In genomic region chr10:83605783-83606182, GRCh38 we compare ENCODE assay signal across 22 cellular contexts.
"Had no signal": no experiment of that assay in that cellular context is flagged by ENCODE, and none has a peak within 500 bp of the region (broad histone marks: within the 10 kb centered on the region; RNA-seq: fewer than 3 reads in every experiment).

No MANE protein-coding gene starts in this region.

- H3K4me3 ChIP-seq: lung, pancreas, skin epidermis, thyroid gland had no signal

- H3K9me3 Mint-ChIP-seq: activated T-helper 1 cell treated with anti-CD3 and anti-CD28 coated beads, Interleukin-12 subunit alpha, Interleukin-12 subunit beta, Interleukin-2, Interleukin-4 antibody, amounts not matched to agents 30 ng/mL and 10 ng/mL and 1 ng/mL, durations not matched to agents 14 hours and 24 hours and 36 hours had no signal

- H3K4me1 ChIP-seq: foreskin keratinocyte, pancreas, thyroid gland had no signal

- H3K27me3 Mint-ChIP-seq: activated naive CD8-positive, alpha-beta T cell treated with anti-CD3 and anti-CD28 coated beads, Interleukin-2, amount 50 U/mL, for 24 hours; stimulated activated naive CD8-positive, alpha-beta T cell treated with anti-CD3 and anti-CD28 coated beads, Interleukin-15, Interleukin-2, amounts not matched to agents 100 ng/mL and 50 ng/mL, for 24 hours had no signal

- DNase-seq: activated CD4-positive, alpha-beta T cell treated with anti-CD3 and anti-CD28 coated beads for 1 hour; activated CD4-positive, alpha-beta T cell treated with anti-CD3 and anti-CD28 coated beads, Interleukin-2, amount 50 U/mL, for 1 hour; activated CD8-positive, alpha-beta T cell treated with anti-CD3 and anti-CD28 coated beads, Interleukin-2, amount 10 ng/mL, durations not matched to agents 7 days and 5 days; activated gamma-delta T cell; activated naive CD4-positive, alpha-beta T cell treated with anti-CD3 and anti-CD28 coated beads, Interleukin-2, amount 50 U/mL, for 16 hours; activated naive CD8-positive, alpha-beta T cell treated with anti-CD3 and anti-CD28 coated beads, Interleukin-2, amount 50 U/mL, for 24 hours; foreskin keratinocyte; immature natural killer cell; midbrain; natural killer cell; pancreas; stimulated activated CD4-positive, alpha-beta T cell treated with anti-CD3 and anti-CD28 coated beads, Interleukin-1b, Interleukin-23, amount 100 ng/mL, for 48 hours; substantia nigra; thyroid gland; WERI-Rb-1 had no signal

- ATAC-seq: activated CD8-positive, alpha-beta T cell treated with anti-CD3 and anti-CD28 coated beads, Interleukin-2, amount 10 ng/mL, durations not matched to agents 7 days and 5 days; activated naive CD8-positive, alpha-beta T cell treated with anti-CD3 and anti-CD28 coated beads, Interleukin-2, amount 50 U/mL, for 24 hours; foreskin keratinocyte; left lobe of liver; natural killer cell; pancreas had no signal

- H3K27me3 ChIP-seq: foreskin keratinocyte, neutrophil, pancreas, thyroid gland had no signal

- H3K9me3 ChIP-seq: neutrophil, pancreas, thyroid gland had no signal

- H3K27ac Mint-ChIP-seq: activated CD8-positive, alpha-beta T cell treated with anti-CD3 and anti-CD28 coated beads, Interleukin-2, amount 10 ng/mL, durations not matched to agents 7 days and 5 days; activated naive CD8-positive, alpha-beta T cell treated with anti-CD3 and anti-CD28 coated beads, Interleukin-2, amount 50 U/mL, for 24 hours; activated T-helper 1 cell treated with anti-CD3 and anti-CD28 coated beads, Interleukin-12 subunit alpha, Interleukin-12 subunit beta, Interleukin-2, Interleukin-4 antibody, amounts not matched to agents 30 ng/mL and 10 ng/mL and 1 ng/mL, durations not matched to agents 14 hours and 24 hours and 36 hours; immature natural killer cell; natural killer cell; stimulated activated naive CD8-positive, alpha-beta T cell treated with anti-CD3 and anti-CD28 coated beads, Interleukin-15, Interleukin-2, amounts not matched to agents 100 ng/mL and 50 ng/mL, for 24 hours had no signal

- H3K36me3 Mint-ChIP-seq: brain, immature natural killer cell, natural killer cell had no signal

- H3K4me1 Mint-ChIP-seq: activated naive CD8-positive, alpha-beta T cell treated with anti-CD3 and anti-CD28 coated beads, Interleukin-2, amount 50 U/mL, for 24 hours; immature natural killer cell; natural killer cell had no signal

- H3K36me3 ChIP-seq: neutrophil, pancreas, thyroid gland, WERI-Rb-1 had no signal

- H3K27ac ChIP-seq: foreskin keratinocyte, neutrophil, pancreas, skin epidermis, thyroid gland, WERI-Rb-1 had no signal

- H3K4me3 Mint-ChIP-seq: activated CD8-positive, alpha-beta T cell treated with anti-CD3 and anti-CD28 coated beads, Interleukin-2, amount 10 ng/mL, durations not matched to agents 7 days and 5 days; activated naive CD8-positive, alpha-beta T cell treated with anti-CD3 and anti-CD28 coated beads, Interleukin-2, amount 50 U/mL, for 24 hours; activated T-helper 1 cell treated with anti-CD3 and anti-CD28 coated beads, Interleukin-12 subunit alpha, Interleukin-12 subunit beta, Interleukin-2, Interleukin-4 antibody, amounts not matched to agents 30 ng/mL and 10 ng/mL and 1 ng/mL, durations not matched to agents 14 hours and 24 hours and 36 hours; immature natural killer cell; natural killer cell; stimulated activated naive CD8-positive, alpha-beta T cell treated with anti-CD3 and anti-CD28 coated beads, Interleukin-15, Interleukin-2, amounts not matched to agents 100 ng/mL and 50 ng/mL, for 24 hours had no signal
